ENCODE assay signal across 1 cellular context in genomic region chr16:21536740-21537139, GRCh38.
A peak's percentile ranks its signal among the peaks of the same experiment; 100 is the strongest.
TF ChIP-seq lines count a peak whose summit lies in the region.
"Not testable (repeated sequence)": the region's sequence is repeated elsewhere in the genome, so short reads cannot be mapped to it uniquely, and the experiment has no call there.

No MANE protein-coding gene starts in this region.

TF ChIP-seq in K562, 482 proteins besides CTCF, POLR2A, EP300 and RAD21 (continued from another document and continues in another):
- TF ChIP-seq MGA (IDR thresholded peaks at IDR 0.05) (peak; percentile 87), MAX (CRISPR knock-in tag; IDR thresholded peaks at IDR 0.05) (peak; percentile 69), TFAP4 (CRISPR knock-in tag; IDR thresholded peaks at IDR 0.05; ENCODE audit: borderline replicate concordance) (peak; percentile 40; the same call in 1 of the 2 replicates), MTA2 (IDR thresholded peaks at IDR 0.05; ENCODE audit: low read depth) (peak; percentile 76), RREB1 (CRISPR knock-in tag; IDR thresholded peaks at IDR 0.05) (0 out of 2 replicates have a peak, but pooled peaks have one; percentile 61), L3MBTL2 (IDR thresholded peaks at IDR 0.05) (peak; percentile 93), ZEB2 (IDR thresholded peaks at IDR 0.05) (peak; percentile 73), ZBTB9 (CRISPR knock-in tag; IDR thresholded peaks at IDR 0.05) (peak; percentile 90), SPI1 (IDR thresholded peaks at IDR 0.05; ENCODE audit: borderline replicate concordance, low read depth, low read length) (peak; percentile 81), GATA2 (CRISPR knock-in tag; IDR thresholded peaks at IDR 0.05) (peak; percentile 55; the same call in 1 of the 2 replicates), BRD9 (IDR thresholded peaks at IDR 0.05; ENCODE audit: low read depth, partially characterized antibody) (peak; percentile 71), FOXJ2 (tag; IDR thresholded peaks at IDR 0.05) (peak; percentile 38; the same call in 1 of the 2 replicates), MEF2D (tag; conservative IDR thresholded peaks at IDR 0.05; ENCODE audit: low read depth) (peak; percentile 68; the same call in 1 of the 2 replicates), ZNF41 (CRISPR knock-in tag; conservative IDR thresholded peaks at IDR 0.05) (peak; percentile 67; the same call in 1 of the 2 replicates), DDX20 (tag; IDR thresholded peaks at IDR 0.05; ENCODE audit: low read depth) (peak; percentile 39; the same call in 1 of the 2 replicates), CBX3 (IDR thresholded peaks at IDR 0.05; ENCODE audit: borderline replicate concordance in 1 of 2, low read length in 2 of 2) (0 out of 3 replicates have a peak, but pooled peaks of 1 of the 2 experiments have one; percentile 21), NRF1 (conservative IDR thresholded peaks at IDR 0.05 in 1 of 2, IDR thresholded peaks at IDR 0.05 in 1 of 2) (peak; percentile 34 to 61; a peak in 2 of 4 replicates), MTA3 (IDR thresholded peaks at IDR 0.05; ENCODE audit: borderline replicate concordance) (peak; percentile 73; the same call in 1 of the 2 replicates), RNF2 (IDR thresholded peaks at IDR 0.05) (peak; percentile 65; the same call in 1 of the 2 replicates), NCOA1 (IDR thresholded peaks at IDR 0.05; ENCODE audit: low read depth) (peak; percentile 60; the same call in 1 of the 2 replicates), POLR2B (IDR thresholded peaks at IDR 0.05; ENCODE audit: low read depth, partially characterized antibody) (peak; percentile 57), MEIS2 (IDR thresholded peaks at IDR 0.05; ENCODE audit: partially characterized antibody) (peak; percentile 31), KDM1A (IDR thresholded peaks at IDR 0.05) (peak; percentile 65 to 80; a peak in 2 of 4 replicates), VEZF1 (CRISPR knock-in tag; IDR thresholded peaks at IDR 0.05) (peak; percentile 14; the same call in 1 of the 2 replicates), DPF2 (IDR thresholded peaks at IDR 0.05) (peak; percentile 88), TRIM24 (IDR thresholded peaks at IDR 0.05) (peak; percentile 81 to 86), PRDM10 (IDR thresholded peaks at IDR 0.05; ENCODE audit: partially characterized antibody) (peak; percentile 31), FOXM1 (IDR thresholded peaks at IDR 0.05; ENCODE audit: low read depth) (peak; percentile 21; the same call in 1 of the 2 replicates), SOX6 (IDR thresholded peaks at IDR 0.05) (peak; percentile 81)
- TF ChIP-seq FOXM1 (CRISPR knock-in tag; IDR thresholded peaks at IDR 0.05; ENCODE audit: low read depth) = not testable (repeated sequence)
